Comparison of ENCODE assay signal across 11 cellular contexts in genomic region chr7:101870361-101871062, GRCh38. TPM values are rescaled to one million over a fixed set of nuclear protein-coding genes. Genes with fewer than 3 reads are reported as not detected.
DNase-seq lines count a peak whose midpoint lies in the region; ATAC-seq and TF ChIP-seq lines count a peak whose summit lies in the region.
"Had no signal": no experiment of that assay in that cellular context is flagged by ENCODE, and none has a peak within 500 bp of the region (broad histone marks: within the 10 kb centered on the region; RNA-seq: fewer than 3 reads in every experiment).

No MANE protein-coding gene starts in this region.

- H3K27me3 Mint-ChIP-seq in activated CD4-positive, alpha-beta T cell treated with anti-CD3 and anti-CD28 coated beads for 36 hours, result no peaks in the 10 kb centered on the region

- peaks cover 15% of the 10 kb centered on the region for H3K4me1 Mint-ChIP-seq in activated CD4-positive, alpha-beta T cell treated with anti-CD3 and anti-CD28 coated beads for 36 hours

- no peak overlapping the region for H3K4me3 Mint-ChIP-seq in activated CD4-positive, alpha-beta T cell treated with anti-CD3 and anti-CD28 coated beads for 36 hours
- H3K4me3 Mint-ChIP-seq: activated T-cell treated with anti-CD3 and anti-CD28 coated beads, Interleukin-2, amount 50 U/mL, for 4 hours had no signal

- H3K36me3 ChIP-seq in SK-N-MC (ENCODE audit: insufficient read depth, low read length), result no peaks in the 10 kb centered on the region
- no peaks in the 10 kb centered on the region for H3K36me3 ChIP-seq in iPS-18a (ENCODE audit: control insufficient read depth, low read depth, low read length)
- no peaks in the 10 kb centered on the region for H3K36me3 ChIP-seq in upper lobe of right lung

- CTCF ChIA-PET in activated CD4-positive, alpha-beta T cell treated with anti-CD3 and anti-CD28 coated beads for 36 hours (lab: Charles Lee), result interaction anchor here (0.7 to 1.1 kb wide), 3 partner anchors 10 to 586 kb away, joined by 3 to 4 read pairs (median 3); no protein-coding TSS in a partner anchor

- ATAC-seq in left cardiac atrium (peak; percentile 24 to 62), Right ventricle myocardium superior (ENCODE audit: poor library complexity) (no peak), upper lobe of right lung (peak; percentile 71), GM18502 (IDR thresholded peaks at IDR 0.05; ENCODE audit: poor library complexity, unreplicated experiment) (no peak)
- no peak for ATAC-seq in activated CD4-positive, alpha-beta T cell treated with anti-CD3 and anti-CD28 coated beads for 36 hours
- ATAC-seq: activated T-cell treated with anti-CD3 and anti-CD28 coated beads, Interleukin-2, amount 50 U/mL, for 4 hours had no signal

- peak; percentile 18 for TF ChIP-seq CTCF in upper lobe of right lung (IDR thresholded peaks at IDR 0.05)

- H3K27me3 ChIP-seq in iPS-18a (ENCODE audit: control insufficient read depth, insufficient read depth, low read length), result no peaks in the 10 kb centered on the region
- H3K27me3 ChIP-seq in upper lobe of right lung, result no peaks in the 10 kb centered on the region

- no peaks in the 10 kb centered on the region for H3K36me3 Mint-ChIP-seq in activated CD4-positive, alpha-beta T cell treated with anti-CD3 and anti-CD28 coated beads for 36 hours (ENCODE audit: low read depth)

- intact Hi-C loops in left cardiac atrium (cut with DNase I), result no loop called here
- intact Hi-C loops in Right ventricle myocardium superior (cut with DNase I), result no loop called here
- intact Hi-C loops in upper lobe of right lung (cut with DNase I), result no loop called here
- intact Hi-C loops in activated CD4-positive, alpha-beta T cell treated with anti-CD3 and anti-CD28 coated beads for 36 hours (cut with DNase I, micrococcal nuclease), result no loop called here

- peak overlapping the region; percentile 7; the same call in 1 of the 2 replicates for H3K27ac ChIP-seq in SK-N-MC
- peak overlapping the region; percentile 6 for H3K27ac ChIP-seq in iPS-18a (ENCODE audit: low read length)
- peak overlapping the region; percentile 51 for H3K27ac ChIP-seq in upper lobe of right lung

- no peak overlapping the region for H3K4me3 ChIP-seq in SK-N-MC
- H3K4me3 ChIP-seq in iPS-18a (ENCODE audit: low read length), result peak overlapping the region; percentile 0
- H3K4me3 ChIP-seq in upper lobe of right lung, result no peak overlapping the region

- H3K9me3 ChIP-seq in SK-N-MC (ENCODE audit: low read depth, low read length) (no peaks in the 10 kb centered on the region), iPS-18a (ENCODE audit: control insufficient read depth, low read depth, low read length) (no peaks in the 10 kb centered on the region), upper lobe of right lung (no peaks in the 10 kb centered on the region)

- no peak overlapping the region for H3K27ac Mint-ChIP-seq in activated CD4-positive, alpha-beta T cell treated with anti-CD3 and anti-CD28 coated beads for 36 hours

- H3K9ac ChIP-seq in SK-N-MC (ENCODE audit: insufficient read length) (no peak overlapping the region), iPS-18a (ENCODE audit: low read length) (peak overlapping the region; percentile 13)

- peaks cover 42% of the 10 kb centered on the region for H3K4me1 ChIP-seq in iPS-18a (ENCODE audit: control insufficient read depth, low read depth, low read length)
- H3K4me1 ChIP-seq in upper lobe of right lung, result peaks cover 37% of the 10 kb centered on the region

- no peaks in the 10 kb centered on the region for H3K9me3 Mint-ChIP-seq in activated CD4-positive, alpha-beta T cell treated with anti-CD3 and anti-CD28 coated beads for 36 hours (ENCODE audit: low read depth)
- H3K9me3 Mint-ChIP-seq: activated T-cell treated with anti-CD3 and anti-CD28 coated beads, Interleukin-2, amount 50 U/mL, for 4 hours had no signal

- DNase-seq in left cardiac atrium (no peak), Right ventricle myocardium superior (no peak), SK-N-MC (ENCODE audit: low read depth, low spot score) (no peak), upper lobe of right lung (no peak), activated gamma-delta T cell treated with Interleukin-2 at 50 U/mL for 16 hours (no peak)
- no peak for DNase-seq in activated CD4-positive, alpha-beta T cell treated with anti-CD3 and anti-CD28 coated beads for 36 hours
- DNase-seq: activated T-cell treated with anti-CD3 and anti-CD28 coated beads, Interleukin-2, amount 50 U/mL, for 4 hours; NCI-H69; stimulated activated CD4-positive, alpha-beta T cell treated with anti-CD3 and anti-CD28 coated beads, Interleukin-2, amount 100 ng/mL, for 48 hours had no signal

- POLR2A ChIA-PET in activated CD4-positive, alpha-beta T cell treated with anti-CD3 and anti-CD28 coated beads for 36 hours (lab: Charles Lee), result interaction anchor here (0.6 kb wide), 1 partner anchor 44 kb away, joined by 3 read pairs; no protein-coding TSS in a partner anchor

RNA-seq across cellular contexts. Expression of gene CUX1, which starts 53.1 kb away (rescaled TPM):
- 100 to 1,000 TPM in 1 of 2 donors, 10 to 100 TPM in 1; 81.6 to 108 TPM for total RNA-seq in left cardiac atrium
- total RNA-seq in Right ventricle myocardium superior, result 97.4 TPM
- 132 TPM for total RNA-seq in upper lobe of right lung
- 10 to 100 TPM; 21.6 to 23.5 TPM for total RNA-seq in activated CD4-positive, alpha-beta T cell treated with anti-CD3 and anti-CD28 coated beads for 36 hours

Comparison
In these comparisons a context has a peak if more than half of its experiments do, and no peak if none do; other contexts are left out.
1. ATAC-seq: peak in left cardiac atrium (2 of 2) and upper lobe of right lung (single experiment); none in Right ventricle myocardium superior (single experiment), GM18502 (single experiment) and activated CD4-positive, alpha-beta T cell treated with anti-CD3 and anti-CD28 coated beads for 36 hours (single experiment).
2. Peak in every context shown above with its lines, with median percentiles within 50 percentile points of each other: H3K27ac ChIP-seq.